ENCODE assay signal across 9 cellular contexts in the genomic region with DNA sequence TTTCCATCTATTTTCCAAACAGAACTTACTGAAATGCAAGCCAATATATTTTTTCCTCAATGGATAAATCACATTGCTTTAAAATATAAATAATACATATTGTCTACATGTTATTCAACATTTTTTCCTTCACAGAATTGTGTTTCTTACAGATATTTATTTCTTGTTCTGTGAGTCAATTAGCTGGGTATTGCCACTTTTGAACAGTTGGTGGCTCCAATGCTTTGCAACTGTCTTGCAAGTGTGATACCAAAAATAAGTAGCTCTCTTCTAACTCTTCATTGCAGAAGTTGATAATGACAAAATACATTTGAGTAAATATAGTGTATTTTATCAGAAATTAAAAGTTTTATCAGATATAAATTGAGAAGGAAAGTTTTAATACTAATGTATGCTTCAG. TPM values are rescaled to one million over a fixed set of nuclear protein-coding genes. Genes with fewer than 3 reads are reported as not detected.
DNase-seq lines count a peak whose midpoint lies in the region; ATAC-seq and TF ChIP-seq lines count a peak whose summit lies in the region.
"Had no signal": no experiment of that assay in that cellular context is flagged by ENCODE, and none has a peak within 500 bp of the region (broad histone marks: within the 10 kb centered on the region; RNA-seq: fewer than 3 reads in every experiment).

No MANE protein-coding gene starts in this region.

- no peak overlapping the region for H2AFZ ChIP-seq in MM.1S (ENCODE audit: low read length)

- H4K20me1 ChIP-seq in MM.1S (ENCODE audit: insufficient read depth, low read length): no peaks in the 10 kb centered on the region

- no peaks in the 10 kb centered on the region for H3K9me2 ChIP-seq in MM.1S (replicated peaks; ENCODE audit: insufficient read depth, low read length)

- TF ChIP-seq CTCF in MM.1S (IDR thresholded peaks at IDR 0.05; ENCODE audit: low read length) (no peak; the same call in 1 of the 2 replicates), dorsolateral prefrontal cortex (IDR thresholded peaks at IDR 0.05 in 54 of 56, conservative IDR thresholded peaks at IDR 0.05 in 2 of 56; ENCODE audit: low read depth in 1 of 56, partially characterized antibody in 56 of 56) (peak; percentile 20 to 82 (median 58))

- ATAC-seq in aorta (ENCODE audit: low FRiP score): no peak

- H3F3A ChIP-seq in MM.1S (ENCODE audit: insufficient read depth, low read length): no peaks in the 10 kb centered on the region

- H3K27me3 ChIP-seq in MM.1S (replicated peaks; ENCODE audit: insufficient read depth, low read length): no peaks in the 10 kb centered on the region
- H3K27me3 ChIP-seq in dorsolateral prefrontal cortex: peaks cover 0 to 6% (median 0%) of the 10 kb centered on the region in 45 donors
- no peaks in the 10 kb centered on the region for H3K27me3 ChIP-seq in aorta (ENCODE audit: control insufficient read depth in 1 of 2, insufficient read depth in 2 of 2, low read length in 1 of 2)

- H3K9ac ChIP-seq in MM.1S (ENCODE audit: low read length): no peak overlapping the region

- H3K4me1 ChIP-seq in MM.1S (ENCODE audit: low read length) (no peaks in the 10 kb centered on the region), aorta (ENCODE audit: control insufficient read depth in 1 of 2, insufficient read depth in 2 of 2, low read length in 2 of 2) (no peaks in the 10 kb centered on the region)
- H3K4me1 ChIP-seq: spleen had no signal

- DNase-seq in NCI-H1105 treated with DMSO at 0.1 percent for 48 hours (lab: John Stamatoyannopoulos, UW) (peak; percentile 17), NCI-H1105 (lab: John Stamatoyannopoulos, UW) (no peak), MM.1S (peak; percentile 8), dorsolateral prefrontal cortex (peak in 3 of 10 donors; percentile 4 to 30 (median 30)), renal cortical epithelial cell (ENCODE audit: low read depth) (peak; percentile 51), KG1 (lab: John Stamatoyannopoulos, UW) (no peak), aorta (no peak)
- DNase-seq in NK-92 treated with Interleukin-12 subunit alpha and Interleukin-12 subunit beta, amount 100 ng/mL, for 24 hours (lab: John Stamatoyannopoulos, UW): no peak
- DNase-seq: spleen had no signal

- intact Hi-C loops in dorsolateral prefrontal cortex (cut with DNase I) (loop anchor here (2.0 to 10.0 kb wide), 2 partner anchors 339 to 343 kb away; no protein-coding TSS in a partner anchor), aorta (cut with DNase I) (no loop called here)

- no peaks in the 10 kb centered on the region for H3K36me3 ChIP-seq in MM.1S (replicated peaks; ENCODE audit: insufficient read depth, low read length)
- no peaks in the 10 kb centered on the region for H3K36me3 ChIP-seq in aorta (ENCODE audit: control insufficient read depth in 1 of 2, insufficient read depth in 2 of 2, low read length in 1 of 2)
- H3K36me3 ChIP-seq: spleen had no signal

- H3K27ac ChIP-seq in MM.1S (ENCODE audit: low read length) (no peak overlapping the region), dorsolateral prefrontal cortex (no peak overlapping the region), aorta (ENCODE audit: low read depth in 1 of 2, low read length in 2 of 2) (no peak overlapping the region)
- H3K27ac ChIP-seq: spleen had no signal

- H3K79me2 ChIP-seq in MM.1S (ENCODE audit: low read length): no peaks in the 10 kb centered on the region

- H3K4me2 ChIP-seq in MM.1S (ENCODE audit: low read depth, low read length): no peak overlapping the region

- H3K9me3 ChIP-seq in MM.1S (replicated peaks; ENCODE audit: insufficient read depth, low read length) (no peaks in the 10 kb centered on the region), aorta (ENCODE audit: control insufficient read depth, low read length) (no peaks in the 10 kb centered on the region)
- H3K9me3 ChIP-seq: spleen had no signal

- no peak overlapping the region for H3K4me3 ChIP-seq in MM.1S (ENCODE audit: low read length)
- no peak overlapping the region for H3K4me3 ChIP-seq in dorsolateral prefrontal cortex
- no peak overlapping the region for H3K4me3 ChIP-seq in aorta (ENCODE audit: low read length in 2 of 2)
- H3K4me3 ChIP-seq: spleen had no signal

RNA-seq across cellular contexts. Expression of gene GPC5, which starts 17.1 kb away (rescaled TPM):
- 10 to 100 TPM in 119 of 120 experiments, 1 to 10 TPM in 1; 8.5 to 64.0 (median 22.4) TPM for total RNA-seq in dorsolateral prefrontal cortex
- 0.75 TPM in 1 of 2 replicates, not detected in the other for total RNA-seq in renal cortical epithelial cell
- 1 to 10 TPM in 1 of 2 donors, under 1 TPM in 1; 0.97 to 1.5 TPM for total RNA-seq in aorta
- not detected for polyA plus RNA-seq in aorta

RNA-seq across cellular contexts. Expression of gene MIR17HG, which starts 33.9 kb away (rescaled TPM):
- total RNA-seq in dorsolateral prefrontal cortex (1 to 10 TPM in 71 of 120 experiments, under 1 TPM in 49; 0.19 to 3.8 (median 1.1) TPM), renal cortical epithelial cell (5.2 and 10.6 TPM in 2 replicates), aorta (1 to 10 TPM; 5.0 to 7.7 TPM)
- 1 to 10 TPM; 1.0 to 2.6 TPM for polyA plus RNA-seq in aorta

Comparison
In these comparisons a context has a peak if more than half of its experiments do, and no peak if none do; other contexts are left out.
1. DNase-seq: peak in NCI-H1105 treated with DMSO at 0.1 percent for 48 hours (single experiment), MM.1S (single experiment) and renal cortical epithelial cell (single experiment); none in NCI-H1105 (single experiment), NK-92 treated with Interleukin-12 subunit alpha and Interleukin-12 subunit beta, amount 100 ng/mL, for 24 hours (single experiment), KG1 (single experiment) and aorta (0 of 2).
2. intact Hi-C loops: an anchor here in dorsolateral prefrontal cortex (2.0 to 10.0 kb wide); none called in aorta.